In the genomic region with DNA sequence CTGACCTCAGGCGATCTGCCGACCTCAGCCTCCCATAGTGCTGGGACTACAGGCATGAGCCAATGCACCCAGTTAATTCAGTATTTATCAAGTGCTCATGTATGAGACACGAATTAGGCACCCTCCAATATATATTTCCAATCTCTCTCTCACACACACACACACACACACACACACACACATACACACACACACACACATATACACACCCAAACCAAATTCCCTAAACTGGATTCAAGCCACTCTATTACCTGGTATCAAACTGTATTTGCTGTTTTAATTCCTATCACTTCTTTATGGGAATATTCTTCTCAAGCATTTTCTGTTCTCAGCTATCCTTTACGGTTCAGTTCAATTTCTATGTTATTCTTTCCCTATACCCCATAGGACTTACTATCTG, we compare ENCODE assay signal across 18 cellular contexts.
"Had no signal": no experiment of that assay in that cellular context is flagged by ENCODE, and none has a peak within 500 bp of the region (broad histone marks: within the 10 kb centered on the region; RNA-seq: fewer than 3 reads in every experiment).

No MANE protein-coding gene starts in this region.

- H3K4me3 Mint-ChIP-seq: effector memory CD8-positive, alpha-beta T cell had no signal

- H3K27ac ChIP-seq: adrenal gland, neutrophil, parathyroid adenoma, SK-N-MC, upper lobe of right lung had no signal

- DNase-seq: activated CD4-positive, alpha-beta T cell treated with anti-CD3 and anti-CD28 coated beads, Interleukin-2, amount 50 U/mL, for 1 hour; activated CD8-positive, alpha-beta memory T cell treated with anti-CD3 and anti-CD28 coated beads, Interleukin-2, amount 50 U/mL, for 48 hours; activated effector memory CD4-positive, alpha-beta T cell treated with anti-CD3 and anti-CD28 coated beads, Interleukin-2, amount 50 U/mL, for 16 hours; activated naive CD4-positive, alpha-beta T cell treated with anti-CD3 and anti-CD28 coated beads, Interleukin-2, amount 50 U/mL, for 16 hours; activated T-cell treated with anti-CD3 and anti-CD28 coated beads, Interleukin-2, amount 50 U/mL, for 48 hours; adrenal gland; dermis blood vessel endothelial cell; effector memory CD8-positive, alpha-beta T cell; foreskin fibroblast; mesenchymal stem cell; naive thymus-derived CD4-positive, alpha-beta T cell; stimulated activated naive CD4-positive, alpha-beta T cell; T-cell; T-helper 9 cell; upper lobe of right lung had no signal

- ATAC-seq: effector memory CD8-positive, alpha-beta T cell; naive thymus-derived CD4-positive, alpha-beta T cell; upper lobe of right lung had no signal

- H3K27ac Mint-ChIP-seq: effector memory CD8-positive, alpha-beta T cell; T-cell had no signal

- H3K9me3 Mint-ChIP-seq: effector memory CD8-positive, alpha-beta T cell; naive thymus-derived CD4-positive, alpha-beta T cell; T-cell had no signal

- H3K27me3 Mint-ChIP-seq: effector memory CD8-positive, alpha-beta T cell; naive thymus-derived CD4-positive, alpha-beta T cell; T-cell had no signal
